In genomic region chr3:195774917-195775316, GRCh38 we compare ENCODE assay signal across 8 cellular contexts. TPM values are rescaled to one million over a fixed set of nuclear protein-coding genes. Genes with fewer than 3 reads are reported as not detected.
DNase-seq lines count a peak whose midpoint lies in the region; ATAC-seq and TF ChIP-seq lines count a peak whose summit lies in the region.

No MANE protein-coding gene starts in this region.

- no peak overlapping the region for H3K4me3 ChIP-seq in HAP-1
- no peak overlapping the region for H3K4me3 ChIP-seq in RWPE2 (ENCODE audit: severe bottlenecking)
- no peak overlapping the region for H3K4me3 ChIP-seq in gastroesophageal sphincter

- H3K36me3 ChIP-seq in HAP-1 (replicated peaks) (no peaks in the 10 kb centered on the region), RWPE2 (ENCODE audit: low read depth) (no peaks in the 10 kb centered on the region), gastroesophageal sphincter (no peaks in the 10 kb centered on the region)

- H3K4me1 ChIP-seq in HAP-1 (no peaks in the 10 kb centered on the region), RWPE2 (ENCODE audit: insufficient read depth, poor library complexity, severe bottlenecking) (no peaks in the 10 kb centered on the region), gastroesophageal sphincter (no peaks in the 10 kb centered on the region)

- in situ Hi-C loops in HAP-1 (cut with MboI; ENCODE audit: low sequenced_read_pairs), result no loop called here

- no peak overlapping the region for H3K27ac ChIP-seq in RWPE2 (ENCODE audit: poor library complexity, severe bottlenecking)
- H3K27ac ChIP-seq in gastroesophageal sphincter, result no peak overlapping the region

- ATAC-seq in RWPE2 (ENCODE audit: low read depth) (no peak), gastroesophageal sphincter (peak; percentile 58), sciatic nerve (peak; percentile 84), HG02981 (IDR thresholded peaks at IDR 0.05; ENCODE audit: unreplicated experiment) (no peak), GM19455 (IDR thresholded peaks at IDR 0.05; ENCODE audit: unreplicated experiment) (no peak)

- DNase-seq in CD1c-positive myeloid dendritic cell (ENCODE audit: extremely low spot score), result peak; percentile 51
- DNase-seq in HAP-1 (ENCODE audit: low spot score in 2 of 2), result peak; percentile 19 to 72
- DNase-seq in RWPE2 (ENCODE audit: low spot score), result peak; percentile 35
- no peak for DNase-seq in sciatic nerve (ENCODE audit: low spot score)
- DNase-seq in hepatic stellate cell (ENCODE audit: low spot score), result no peak

- H3K9me3 ChIP-seq in HAP-1 (no peaks in the 10 kb centered on the region), RWPE2 (ENCODE audit: severe bottlenecking) (no peaks in the 10 kb centered on the region), gastroesophageal sphincter (no peaks in the 10 kb centered on the region)

- TF ChIP-seq POLR2A in gastroesophageal sphincter (IDR thresholded peaks at IDR 0.05), result no peak

- intact Hi-C loops in sciatic nerve (cut with DNase I), result no loop called here

- TF ChIP-seq EP300 in gastroesophageal sphincter (IDR thresholded peaks at IDR 0.05), result no peak

- TF ChIP-seq CTCF in RWPE2 (IDR thresholded peaks at IDR 0.05; ENCODE audit: poor library complexity, severe bottlenecking) (no peak), gastroesophageal sphincter (IDR thresholded peaks at IDR 0.05) (peak in 3 of 4 experiments; percentile 27 to 60 (median 54))

- H3K27me3 ChIP-seq in HAP-1 (ENCODE audit: low read depth), result no peaks in the 10 kb centered on the region
- H3K27me3 ChIP-seq in RWPE2 (ENCODE audit: insufficient read depth, poor library complexity, severe bottlenecking), result no peaks in the 10 kb centered on the region
- H3K27me3 ChIP-seq in gastroesophageal sphincter, result peaks cover 9% of the 10 kb centered on the region

- WGBS in gastroesophageal sphincter (ENCODE audit: low coverage in 1 of 2), 2 donors, result 10 to 48% methylated on average over 8 to 12 of the region's 13 CpGs

RNA-seq across cellular contexts. Expression of gene MUC4, which starts 36.8 kb away (rescaled TPM):
- total RNA-seq in gastroesophageal sphincter (1 to 10 TPM in 1 of 4 donors, under 1 TPM in 2, not detected in 1; 0.19 to 3.0 (median 0.47) TPM), sciatic nerve (0.31 TPM)

RNA-seq across cellular contexts. Expression of gene MUC20, which starts 54.1 kb away (rescaled TPM):
- total RNA-seq in gastroesophageal sphincter (1 to 10 TPM; 2.0 to 7.7 (median 4.8) TPM), sciatic nerve (28.7 TPM)

Comparison
In these comparisons a context has a peak if more than half of its experiments do, and no peak if none do; other contexts are left out.
1. DNase-seq: peak in CD1c-positive myeloid dendritic cell (single experiment), HAP-1 (2 of 2) and RWPE2 (single experiment); none in sciatic nerve (single experiment) and hepatic stellate cell (single experiment).
2. ATAC-seq: peak in gastroesophageal sphincter (single experiment) and sciatic nerve (single experiment); none in RWPE2 (single experiment), HG02981 (single experiment) and GM19455 (single experiment).